In the genomic region with DNA sequence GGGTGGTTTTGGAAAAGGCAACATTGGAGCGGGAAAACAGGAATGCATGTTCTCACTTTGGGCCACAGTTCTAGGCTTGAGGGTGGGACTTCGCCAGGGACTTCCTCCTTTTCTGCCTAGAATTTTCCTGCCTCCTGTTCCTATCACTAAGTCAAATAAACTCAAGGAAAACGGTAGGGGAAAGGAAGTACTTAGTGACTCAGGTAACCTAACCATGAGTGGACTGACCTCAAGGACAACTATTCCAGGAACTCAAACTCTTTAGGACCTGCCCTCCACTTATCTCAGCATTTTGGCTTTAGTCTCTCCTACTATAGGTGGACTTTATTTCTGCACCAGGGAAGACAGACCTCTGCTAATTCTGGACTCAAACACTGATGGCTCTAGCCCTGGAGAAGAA, we compare ENCODE assay signal across 23 cellular contexts.
DNase-seq lines count a peak whose midpoint lies in the region; ATAC-seq, FAIRE-seq and TF ChIP-seq lines count a peak whose summit lies in the region.
"Had no signal": no experiment of that assay in that cellular context is flagged by ENCODE, and none has a peak within 500 bp of the region (broad histone marks: within the 10 kb centered on the region; RNA-seq: fewer than 3 reads in every experiment).

No MANE protein-coding gene starts in this region.

- H3K27ac ChIP-seq in upper lobe of right lung (no peak overlapping the region), pancreas (no peak overlapping the region)
- H3K27ac ChIP-seq: 22Rv1 had no signal

- no peak for TF ChIP-seq CTCF in upper lobe of right lung (IDR thresholded peaks at IDR 0.05)
- no peak for TF ChIP-seq CTCF in pancreas (IDR thresholded peaks at IDR 0.05)

- peak; percentile 84 for ATAC-seq in upper lobe of right lung
- no peak for ATAC-seq in pancreas
- no peak for ATAC-seq in left ventricle myocardium superior
- ATAC-seq: Panc1 had no signal

- H3K4me1 ChIP-seq in upper lobe of right lung = no peaks in the 10 kb centered on the region
- H3K4me1 ChIP-seq in pancreas = no peaks in the 10 kb centered on the region
- H3K4me1 ChIP-seq: BE2C had no signal

- intact Hi-C loops in upper lobe of right lung (cut with DNase I) = no loop called here
- intact Hi-C loops in pancreas (cut with DNase I) = no loop called here
- intact Hi-C loops in left ventricle myocardium superior (cut with micrococcal nuclease) = no loop called here

- no peak overlapping the region for H3K4me3 ChIP-seq in upper lobe of right lung
- H3K4me3 ChIP-seq in pancreas = no peak overlapping the region
- H3K4me3 ChIP-seq: HAP-1 had no signal

- FAIRE-seq in RCC 7860 (lab: Jason Lieb, UNC) = peak; percentile 94
- FAIRE-seq in pancreas (lab: Jason Lieb, UNC) = no peak
- no peak for FAIRE-seq in GM12891 (lab: Jason Lieb, UNC)
- FAIRE-seq: GM12892 had no signal

- H3K36me3 ChIP-seq in upper lobe of right lung = no peaks in the 10 kb centered on the region
- no peaks in the 10 kb centered on the region for H3K36me3 ChIP-seq in pancreas
- H3K36me3 ChIP-seq: BE2C, HAP-1 had no signal

- DNase-seq in DMS53 (lab: John Stamatoyannopoulos, UW) (peak; percentile 6), DMS53 treated with DMSO at 0.1 percent for 48 hours (lab: John Stamatoyannopoulos, UW; ENCODE audit: unreplicated experiment) (no peak), RCC 7860 (ENCODE audit: low spot score) (peak; percentile 87), kidney tubule cell (ENCODE audit: low spot score) (peak; percentile 86), upper lobe of right lung (no peak), pancreas (no peak), left ventricle myocardium superior (no peak), GM12891 (ENCODE audit: insufficient read length, low spot score) (no peak)
- DNase-seq: BE2C; CD4-positive, alpha-beta T cell; DND-41; GF-D8; KBM-7; NCI-H1048; NCI-H146; NCI-H2081 treated with DMSO at 0.1 percent for 48 hours; NCI-H510A treated with DMSO at 0.1 percent for 48 hours; NCI-H82; Right ventricle myocardium superior had no signal

- WGBS in pancreas, 2 donors = 55 to 60% methylated on average over 3 of the region's 3 CpGs

- H3K27me3 ChIP-seq in upper lobe of right lung (no peaks in the 10 kb centered on the region), pancreas (peaks cover 0 to 4% (median 0%) of the 10 kb centered on the region in 4 donors)
- H3K27me3 ChIP-seq: BE2C had no signal

- H3K9me3 ChIP-seq in upper lobe of right lung (no peaks in the 10 kb centered on the region), pancreas (no peaks in the 10 kb centered on the region)
- H3K9me3 ChIP-seq: BE2C, HAP-1 had no signal

- TF ChIP-seq POLR2A in GM12891 (IDR thresholded peaks at IDR 0.05; ENCODE audit: low read depth, low read length) = no peak

TF ChIP-seq in GM12891, 5 proteins besides CTCF, POLR2A, EP300 and RAD21:
- TF ChIP-seq POLR2AphosphoS5 (IDR thresholded peaks at IDR 0.05; ENCODE audit: low read depth, low read length) = no peak
- TF ChIP-seq SPI1 (IDR thresholded peaks at IDR 0.05; ENCODE audit: low read depth, low read length) = no peak
- TF ChIP-seq PAX5 (IDR thresholded peaks at IDR 0.05; ENCODE audit: insufficient read depth, low read length, severe bottlenecking) = no peak
- TF ChIP-seq POU2F2 (IDR thresholded peaks at IDR 0.05; ENCODE audit: low read depth, low read length) = no peak
- no peak for TF ChIP-seq TAF1 (IDR thresholded peaks at IDR 0.05; ENCODE audit: low read depth, low read length)
TF ChIP-seq in GM12891: peak in this region for 0.

Comparison
In these comparisons a context has a peak if more than half of its experiments do, and no peak if none do; other contexts are left out.
1. DNase-seq: peak in DMS53 (single experiment), RCC 7860 (single experiment) and kidney tubule cell (single experiment); none in DMS53 treated with DMSO at 0.1 percent for 48 hours (single experiment), upper lobe of right lung (single experiment), pancreas (0 of 6), left ventricle myocardium superior (single experiment) and GM12891 (single experiment).